ENCODE assay signal across 8 cellular contexts in genomic region chrX:130083656-130084382, GRCh38. TPM values are rescaled to one million over a fixed set of nuclear protein-coding genes. Genes with fewer than 3 reads are reported as not detected.
DNase-seq lines count a peak whose midpoint lies in the region; ATAC-seq lines count a peak whose summit lies in the region.

No MANE protein-coding gene starts in this region.

- peaks cover 72% of the 10 kb centered on the region for H3K4me1 Mint-ChIP-seq in activated CD8-positive, alpha-beta memory T cell treated with anti-CD3 and anti-CD28 coated beads, Interleukin-2, amount 10 ng/mL, durations not matched to agents 7 days and 5 days
- H3K4me1 Mint-ChIP-seq in activated CD4-positive, alpha-beta memory T cell treated with anti-CD3 and anti-CD28 coated beads, Interleukin-2, amount 10 ng/mL, durations not matched to agents 7 days and 5 days: peaks cover 76% of the 10 kb centered on the region
- H3K4me1 Mint-ChIP-seq in stimulated activated naive CD8-positive, alpha-beta T cell treated with anti-CD3 and anti-CD28 coated beads, Interleukin-15, amount 100 ng/mL, for 72 hours: peaks cover 84% of the 10 kb centered on the region

- CTCF ChIA-PET in activated CD8-positive, alpha-beta memory T cell treated with anti-CD3 and anti-CD28 coated beads, Interleukin-2, amount 10 ng/mL, durations not matched to agents 7 days and 5 days (lab: Charles Lee): interaction anchor here (0.7 to 11.2 kb wide), 6 partner anchors 23 to 92 kb away, joined by 3 to 147 read pairs (median 4); partner anchors contain the start of genes AIFM1 and RAB33A
- CTCF ChIA-PET in activated CD4-positive, alpha-beta memory T cell treated with anti-CD3 and anti-CD28 coated beads, Interleukin-2, amount 10 ng/mL, durations not matched to agents 7 days and 5 days (lab: Charles Lee): interaction anchor here (1.4 kb wide), 1 partner anchor 37 kb away, joined by 6 read pairs; no protein-coding TSS in a partner anchor

- POLR2A ChIA-PET in activated CD4-positive, alpha-beta memory T cell treated with anti-CD3 and anti-CD28 coated beads, Interleukin-2, amount 10 ng/mL, durations not matched to agents 7 days and 5 days (lab: Charles Lee): interaction anchor here (0.5 to 5.5 kb wide), 8 partner anchors 8 to 88 kb away, joined by 3 to 59 read pairs (median 15); partner anchors contain the start of genes AIFM1, ELF4 and RAB33A

- no peak for ATAC-seq in activated CD8-positive, alpha-beta memory T cell treated with anti-CD3 and anti-CD28 coated beads, Interleukin-2, amount 10 ng/mL, durations not matched to agents 7 days and 5 days
- ATAC-seq in HG03354 (IDR thresholded peaks at IDR 0.05; ENCODE audit: poor library complexity, severe bottlenecking, unreplicated experiment) (peak; percentile 33), HG02623 (IDR thresholded peaks at IDR 0.05; ENCODE audit: unreplicated experiment) (no peak)
- ATAC-seq in stimulated activated naive CD8-positive, alpha-beta T cell treated with anti-CD3 and anti-CD28 coated beads, Interleukin-15, amount 100 ng/mL, for 72 hours: no peak

- no peaks in the 10 kb centered on the region for H3K27me3 Mint-ChIP-seq in activated CD8-positive, alpha-beta memory T cell treated with anti-CD3 and anti-CD28 coated beads, Interleukin-2, amount 10 ng/mL, durations not matched to agents 7 days and 5 days
- no peaks in the 10 kb centered on the region for H3K27me3 Mint-ChIP-seq in activated CD4-positive, alpha-beta memory T cell treated with anti-CD3 and anti-CD28 coated beads, Interleukin-2, amount 10 ng/mL, durations not matched to agents 7 days and 5 days
- H3K27me3 Mint-ChIP-seq in stimulated activated naive CD8-positive, alpha-beta T cell treated with anti-CD3 and anti-CD28 coated beads, Interleukin-15, amount 100 ng/mL, for 72 hours: no peaks in the 10 kb centered on the region

- H3K4me3 Mint-ChIP-seq in activated CD8-positive, alpha-beta memory T cell treated with anti-CD3 and anti-CD28 coated beads, Interleukin-2, amount 10 ng/mL, durations not matched to agents 7 days and 5 days: peak overlapping the region; percentile 85
- H3K4me3 Mint-ChIP-seq in activated CD4-positive, alpha-beta memory T cell treated with anti-CD3 and anti-CD28 coated beads, Interleukin-2, amount 10 ng/mL, durations not matched to agents 7 days and 5 days: peak overlapping the region; percentile 81
- H3K4me3 Mint-ChIP-seq in stimulated activated naive CD8-positive, alpha-beta T cell treated with anti-CD3 and anti-CD28 coated beads, Interleukin-15, amount 100 ng/mL, for 72 hours: peak overlapping the region; percentile 79 to 83

- H3K9me3 Mint-ChIP-seq in activated CD8-positive, alpha-beta memory T cell treated with anti-CD3 and anti-CD28 coated beads, Interleukin-2, amount 10 ng/mL, durations not matched to agents 7 days and 5 days (ENCODE audit: low read depth): no peaks in the 10 kb centered on the region
- H3K9me3 Mint-ChIP-seq in activated CD4-positive, alpha-beta memory T cell treated with anti-CD3 and anti-CD28 coated beads, Interleukin-2, amount 10 ng/mL, durations not matched to agents 7 days and 5 days: no peaks in the 10 kb centered on the region
- no peaks in the 10 kb centered on the region for H3K9me3 Mint-ChIP-seq in stimulated activated naive CD8-positive, alpha-beta T cell treated with anti-CD3 and anti-CD28 coated beads, Interleukin-15, amount 100 ng/mL, for 72 hours

- DNase-seq in activated CD8-positive, alpha-beta memory T cell treated with anti-CD3 and anti-CD28 coated beads, Interleukin-2, amount 10 ng/mL, durations not matched to agents 7 days and 5 days: peak; percentile 69
- DNase-seq in activated CD8-positive, alpha-beta memory T cell treated with anti-CD3 and anti-CD28 coated beads, Interleukin-2, amount 50 U/mL, for 48 hours: no peak
- peak; percentile 35 for DNase-seq in activated CD4-positive, alpha-beta memory T cell treated with anti-CD3 and anti-CD28 coated beads, Interleukin-2, amount 10 ng/mL, durations not matched to agents 7 days and 5 days
- DNase-seq in stimulated activated naive CD8-positive, alpha-beta T cell treated with anti-CD3 and anti-CD28 coated beads, Interleukin-15, amount 100 ng/mL, for 72 hours: no peak
- DNase-seq in NCI-H2107 treated with DMSO at 0.1 percent for 48 hours (lab: John Stamatoyannopoulos, UW; ENCODE audit: unreplicated experiment) (no peak), amniotic stem cell (lab: John Stamatoyannopoulos, UW) (no peak)

- peak overlapping the region; percentile 97 for H3K27ac Mint-ChIP-seq in activated CD8-positive, alpha-beta memory T cell treated with anti-CD3 and anti-CD28 coated beads, Interleukin-2, amount 10 ng/mL, durations not matched to agents 7 days and 5 days
- peak overlapping the region; percentile 95 for H3K27ac Mint-ChIP-seq in activated CD4-positive, alpha-beta memory T cell treated with anti-CD3 and anti-CD28 coated beads, Interleukin-2, amount 10 ng/mL, durations not matched to agents 7 days and 5 days
- H3K27ac Mint-ChIP-seq in stimulated activated naive CD8-positive, alpha-beta T cell treated with anti-CD3 and anti-CD28 coated beads, Interleukin-15, amount 100 ng/mL, for 72 hours: peak overlapping the region in 1 of 2 donors; percentile 50

- H3K36me3 Mint-ChIP-seq in activated CD8-positive, alpha-beta memory T cell treated with anti-CD3 and anti-CD28 coated beads, Interleukin-2, amount 10 ng/mL, durations not matched to agents 7 days and 5 days: peaks cover 33% of the 10 kb centered on the region
- peaks cover 41% of the 10 kb centered on the region for H3K36me3 Mint-ChIP-seq in activated CD4-positive, alpha-beta memory T cell treated with anti-CD3 and anti-CD28 coated beads, Interleukin-2, amount 10 ng/mL, durations not matched to agents 7 days and 5 days (ENCODE audit: low read depth)

RNA-seq across cellular contexts. Expression of gene ELF4, which starts 26.5 kb away (rescaled TPM):
- 10 to 100 TPM; 36.2 to 52.7 TPM for total RNA-seq in activated CD8-positive, alpha-beta memory T cell treated with anti-CD3 and anti-CD28 coated beads, Interleukin-2, amount 10 ng/mL, durations not matched to agents 7 days and 5 days
- 10 to 100 TPM; 48.0 to 48.7 TPM for total RNA-seq in activated CD4-positive, alpha-beta memory T cell treated with anti-CD3 and anti-CD28 coated beads, Interleukin-2, amount 10 ng/mL, durations not matched to agents 7 days and 5 days

Comparison
In these comparisons a context has a peak if more than half of its experiments do, and no peak if none do; other contexts are left out.
1. DNase-seq: peak in activated CD8-positive, alpha-beta memory T cell treated with anti-CD3 and anti-CD28 coated beads, Interleukin-2, amount 10 ng/mL, durations not matched to agents 7 days and 5 days (single experiment) and activated CD4-positive, alpha-beta memory T cell treated with anti-CD3 and anti-CD28 coated beads, Interleukin-2, amount 10 ng/mL, durations not matched to agents 7 days and 5 days (single experiment); none in activated CD8-positive, alpha-beta memory T cell treated with anti-CD3 and anti-CD28 coated beads, Interleukin-2, amount 50 U/mL, for 48 hours (single experiment), stimulated activated naive CD8-positive, alpha-beta T cell treated with anti-CD3 and anti-CD28 coated beads, Interleukin-15, amount 100 ng/mL, for 72 hours (0 of 2), NCI-H2107 treated with DMSO at 0.1 percent for 48 hours (single experiment) and amniotic stem cell (single experiment).
2. Peak in every context shown above with its lines, with median percentiles within 50 percentile points of each other: H3K4me3 Mint-ChIP-seq.